In the genomic region with DNA sequence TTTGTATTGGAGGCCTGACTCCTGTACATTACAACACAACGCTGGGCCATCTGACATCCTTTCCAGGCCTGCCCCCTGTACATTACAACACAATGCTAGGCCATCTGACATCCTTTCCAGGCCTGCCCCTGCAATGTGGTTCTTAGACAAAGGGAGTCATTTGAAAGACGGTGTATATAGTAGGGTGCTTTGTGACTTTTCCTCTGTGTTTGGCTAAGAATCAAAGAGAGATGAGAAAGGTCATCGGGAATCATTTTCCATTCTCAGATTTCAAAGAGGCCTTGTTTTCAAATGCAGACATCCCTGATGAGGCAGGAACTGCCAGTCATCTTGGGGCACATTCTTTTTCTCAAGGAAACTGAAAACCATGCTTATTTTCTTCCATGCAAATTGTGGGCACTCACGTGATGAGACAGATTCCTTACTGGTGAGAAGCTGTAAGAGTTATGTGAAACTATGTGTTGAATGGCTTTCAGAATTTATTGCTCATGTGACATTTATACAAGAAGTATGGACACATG, we compare ENCODE assay signal across 13 cellular contexts.
DNase-seq lines count a peak whose midpoint lies in the region; ATAC-seq, FAIRE-seq and TF ChIP-seq lines count a peak whose summit lies in the region.
"Had no signal": no experiment of that assay in that cellular context is flagged by ENCODE, and none has a peak within 500 bp of the region (broad histone marks: within the 10 kb centered on the region; RNA-seq: fewer than 3 reads in every experiment).

No MANE protein-coding gene starts in this region.

- H3K4ac ChIP-seq in H1 (replicated peaks; ENCODE audit: insufficient read length, low read depth, low read length): no peak overlapping the region

- no peak for TF ChIP-seq RAD21 in H1 (IDR thresholded peaks at IDR 0.05 in 1 of 2, conservative IDR thresholded peaks at IDR 0.05 in 1 of 2; ENCODE audit: low read depth in 2 of 2, low read length in 2 of 2)

- no peaks in the 10 kb centered on the region for H3K36me3 Mint-ChIP-seq in CD8-positive, alpha-beta memory T cell

- H3K4me3 Mint-ChIP-seq in CD8-positive, alpha-beta memory T cell: no peak overlapping the region

- no peaks in the 10 kb centered on the region for H3K79me1 ChIP-seq in H1 (ENCODE audit: low read depth, low read length)

- no peak overlapping the region for H4K8ac ChIP-seq in H1 (ENCODE audit: extremely low read depth, insufficient read depth, low read length)

- CTCF ChIA-PET in H1 (lab: Charles Lee; ENCODE audit: partially characterized antibody): no interaction called here
- CTCF ChIA-PET in CD8-positive, alpha-beta memory T cell (lab: Charles Lee): no interaction called here

- POLR2A ChIA-PET in H1 (lab: Charles Lee; ENCODE audit: partially characterized antibody): no interaction called here
- POLR2A ChIA-PET in CD8-positive, alpha-beta memory T cell (lab: Charles Lee): no interaction called here

- H3K36me3 ChIP-seq in MM.1S (replicated peaks; ENCODE audit: insufficient read depth, low read length) (no peaks in the 10 kb centered on the region), H1 (ENCODE audit: control insufficient read depth in 2 of 4, insufficient read depth in 4 of 4, low read length in 3 of 4) (no peaks in the 10 kb centered on the region)
- H3K36me3 ChIP-seq in CD8-positive, alpha-beta memory T cell (ENCODE audit: insufficient read depth, low read length): no peaks in the 10 kb centered on the region
- H3K36me3 ChIP-seq: uterus had no signal

- H4K20me1 ChIP-seq in MM.1S (ENCODE audit: insufficient read depth, low read length) (no peaks in the 10 kb centered on the region), H1 (replicated peaks in 1 of 2; ENCODE audit: control insufficient read depth in 1 of 2, insufficient read depth in 2 of 2, low read length in 2 of 2) (no peaks in the 10 kb centered on the region)

- no peak for TF ChIP-seq POLR2A in H1 (IDR thresholded peaks at IDR 0.05; ENCODE audit: control extremely low read depth in 1 of 2, low read depth in 2 of 2, low read length in 2 of 2)

- H2BK5ac ChIP-seq in H1 (ENCODE audit: low read depth, low read length): no peak overlapping the region

- H2BK20ac ChIP-seq in H1 (ENCODE audit: low read length): no peak overlapping the region

- H3K14ac ChIP-seq in H1 (ENCODE audit: insufficient read length): no peak overlapping the region

- H3K23me2 ChIP-seq in H1 (ENCODE audit: low read depth, low read length): no peaks in the 10 kb centered on the region

- no peak for TF ChIP-seq EP300 in H1 (IDR thresholded peaks at IDR 0.05; ENCODE audit: borderline replicate concordance in 1 of 2, low read depth in 2 of 2, low read length in 2 of 2)

- FAIRE-seq in H1 (lab: Jason Lieb, UNC) (no peak), RCC 7860 (lab: Jason Lieb, UNC) (no peak)

- H3K4me2 ChIP-seq in MM.1S (ENCODE audit: low read depth, low read length): peak overlapping the region; percentile 8; the same call in 1 of the 2 replicates
- no peak overlapping the region for H3K4me2 ChIP-seq in H1 (ENCODE audit: insufficient read depth in 1 of 2, low read depth in 2 of 2, low read length in 2 of 2)

- peak; percentile 95 for DNase-seq in AG10803 (ENCODE audit: low read depth)
- DNase-seq in MM.1S: peak; percentile 62
- DNase-seq in H1 (ENCODE audit: low read depth in 1 of 2, low spot score in 2 of 2): no peak
- peak; percentile 80 for DNase-seq in myocyte (ENCODE audit: low read depth)
- DNase-seq in left lobe of liver (ENCODE audit: low spot score): no peak
- no peak for DNase-seq in NCI-H1930 (lab: John Stamatoyannopoulos, UW)
- no peak for DNase-seq in RCC 7860 (ENCODE audit: low spot score)
- no peak for DNase-seq in CD8-positive, alpha-beta memory T cell
- DNase-seq: Kasumi-1, NCI-H510A treated with DMSO at 0.1 percent for 48 hours, nucleus accumbens, T1000, uterus had no signal

- TF ChIP-seq CTCF in AG10803 (conservative IDR thresholded peaks at IDR 0.05; ENCODE audit: low read length) (no peak), MM.1S (IDR thresholded peaks at IDR 0.05; ENCODE audit: low read length) (no peak), H1 (IDR thresholded peaks at IDR 0.05; ENCODE audit: control extremely low read depth in 1 of 3, insufficient read depth in 1 of 3, low read depth in 1 of 3, low read length in 3 of 3) (no peak)

- H3K79me2 ChIP-seq in MM.1S (ENCODE audit: low read length): no peaks in the 10 kb centered on the region
- H3K79me2 ChIP-seq in H1 (ENCODE audit: control insufficient read depth in 1 of 2, insufficient read depth in 2 of 2, low read length in 2 of 2): no peaks in the 10 kb centered on the region

- ATAC-seq in left lobe of liver: no peak

- H2BK15ac ChIP-seq in H1 (ENCODE audit: low read length): no peak overlapping the region

- H2AFZ ChIP-seq in MM.1S (ENCODE audit: low read length): peak overlapping the region; percentile 9; the same call in 1 of the 2 replicates
- H2AFZ ChIP-seq in H1 (ENCODE audit: low read length): peak overlapping the region; percentile 80

- no peak overlapping the region for H3K27ac Mint-ChIP-seq in CD8-positive, alpha-beta memory T cell

- H3K27me3 Mint-ChIP-seq in CD8-positive, alpha-beta memory T cell: no peaks in the 10 kb centered on the region

- no peak overlapping the region for H4K91ac ChIP-seq in H1 (replicated peaks; ENCODE audit: insufficient read length, low read length)

- H3F3A ChIP-seq in MM.1S (ENCODE audit: insufficient read depth, low read length): no peaks in the 10 kb centered on the region; the same call in 1 of the 2 replicates

- no peaks in the 10 kb centered on the region for H3K9me2 ChIP-seq in MM.1S (replicated peaks; ENCODE audit: insufficient read depth, low read length)

- 58% methylated on average over 4 of the region's 4 CpGs; no CpG with 5 or more reads in 1 of the 2 experiments for WGBS in H1 (ENCODE audit: extremely low coverage in 1 of 2, insufficient coverage in 1 of 2, insufficient read length in 1 of 2, insufficient replicate concordance in 2 of 2, low coverage in 1 of 2, low lambda C conversion rate in 2 of 2, missing lambda C conversion rate in 1 of 2), 2 experiments

- H3K9me3 ChIP-seq in MM.1S (replicated peaks; ENCODE audit: insufficient read depth, low read length) (no peaks in the 10 kb centered on the region), H1 (ENCODE audit: insufficient read depth in 2 of 2, low read depth in 1 of 2, low read length in 1 of 2) (no peaks in the 10 kb centered on the region)
- no peaks in the 10 kb centered on the region for H3K9me3 ChIP-seq in CD8-positive, alpha-beta memory T cell (ENCODE audit: low read length)
- H3K9me3 ChIP-seq: uterus had no signal

- no peak overlapping the region for H2BK120ac ChIP-seq in H1 (replicated peaks; ENCODE audit: low read depth, low read length)

- H3K23ac ChIP-seq in H1 (ENCODE audit: insufficient read length): no peak overlapping the region

- H3K27ac ChIP-seq in MM.1S (ENCODE audit: low read length) (peak overlapping the region; percentile 50; the same call in 1 of the 2 replicates), H1 (ENCODE audit: low read depth, low read length) (no peak overlapping the region)
- no peak overlapping the region for H3K27ac ChIP-seq in CD8-positive, alpha-beta memory T cell (ENCODE audit: low read depth, low read length)
- H3K27ac ChIP-seq: uterus had no signal

- H3K4me1 Mint-ChIP-seq in CD8-positive, alpha-beta memory T cell: no peaks in the 10 kb centered on the region

- H3K4me1 ChIP-seq in MM.1S (ENCODE audit: low read length) (peaks cover 24% of the 10 kb centered on the region), H1 (replicated peaks in 1 of 4; ENCODE audit: control insufficient read depth in 3 of 4, insufficient read depth in 4 of 4, low read length in 3 of 4) (peaks cover 0 to 6% (median 3%) of the 10 kb centered on the region in 4 experiments; a peak in 2 of 7 replicates)
- H3K4me1 ChIP-seq in CD8-positive, alpha-beta memory T cell (ENCODE audit: insufficient read depth, low read length): no peaks in the 10 kb centered on the region
- H3K4me1 ChIP-seq: uterus had no signal

- no peak overlapping the region for H3K56ac ChIP-seq in H1 (replicated peaks; ENCODE audit: insufficient read length, low read depth, low read length)

- no peak overlapping the region for H2AK5ac ChIP-seq in H1 (ENCODE audit: low read depth, low read length)

- no peak overlapping the region for H3K4me3 ChIP-seq in AG10803 (ENCODE audit: low read length)
- no peak overlapping the region for H3K4me3 ChIP-seq in MM.1S (ENCODE audit: low read length)
- H3K4me3 ChIP-seq in H1 (ENCODE audit: extremely low read depth in 1 of 4, insufficient read depth in 2 of 4, low read depth in 3 of 4, low read length in 4 of 4): no peak overlapping the region
- no peak overlapping the region for H3K4me3 ChIP-seq in CD8-positive, alpha-beta memory T cell (ENCODE audit: low read length)
- H3K4me3 ChIP-seq: uterus had no signal

- H3K9me3 Mint-ChIP-seq in CD8-positive, alpha-beta memory T cell: peaks cover 0 to 3% (median 3%) of the 10 kb centered on the region in 5 donors

- no peak overlapping the region for H3K9ac ChIP-seq in MM.1S (ENCODE audit: low read length)
- no peak overlapping the region for H3K9ac ChIP-seq in H1 (replicated peaks in 1 of 4; ENCODE audit: extremely low read depth in 1 of 4, low read depth in 3 of 4, low read length in 3 of 4)

- H4K5ac ChIP-seq in H1 (ENCODE audit: insufficient read length, low read depth, low read length): no peak overlapping the region

- H2BK12ac ChIP-seq in H1 (ENCODE audit: low read depth, low read length): no peak overlapping the region

- H3K27me3 ChIP-seq in MM.1S (replicated peaks; ENCODE audit: insufficient read depth, low read length): no peaks in the 10 kb centered on the region
- H3K27me3 ChIP-seq in H1 (replicated peaks in 1 of 4; ENCODE audit: control insufficient read depth in 3 of 4, extremely low read depth in 1 of 4, insufficient read depth in 3 of 4, low read length in 3 of 4): no peaks in the 10 kb centered on the region
- H3K27me3 ChIP-seq in CD8-positive, alpha-beta memory T cell (ENCODE audit: insufficient read depth, low read length, poor library complexity, severe bottlenecking): no peaks in the 10 kb centered on the region
- H3K27me3 ChIP-seq: uterus had no signal

- no peak overlapping the region for H3K18ac ChIP-seq in H1 (ENCODE audit: extremely low read depth, low read length)

TF ChIP-seq in H1, 55 proteins besides CTCF, POLR2A, EP300 and RAD21 (continues in another document):
- TF ChIP-seq FOSL1 (IDR thresholded peaks at IDR 0.05; ENCODE audit: insufficient read depth, low read depth, low read length): no peak
- no peak for TF ChIP-seq POU5F1 (IDR thresholded peaks at IDR 0.05; ENCODE audit: low read depth, low read length)
- no peak for TF ChIP-seq JUN (IDR thresholded peaks at IDR 0.05; ENCODE audit: low read depth, low read length)

Comparison
In these comparisons a context has a peak if more than half of its experiments do, and no peak if none do; other contexts are left out.
1. DNase-seq: peak in AG10803 (single experiment), MM.1S (single experiment) and myocyte (single experiment); none in H1 (0 of 2), left lobe of liver (single experiment), NCI-H1930 (0 of 2), RCC 7860 (single experiment) and CD8-positive, alpha-beta memory T cell (0 of 5).